Comparison of ENCODE assay signal across 27 cellular contexts in the genomic region with DNA sequence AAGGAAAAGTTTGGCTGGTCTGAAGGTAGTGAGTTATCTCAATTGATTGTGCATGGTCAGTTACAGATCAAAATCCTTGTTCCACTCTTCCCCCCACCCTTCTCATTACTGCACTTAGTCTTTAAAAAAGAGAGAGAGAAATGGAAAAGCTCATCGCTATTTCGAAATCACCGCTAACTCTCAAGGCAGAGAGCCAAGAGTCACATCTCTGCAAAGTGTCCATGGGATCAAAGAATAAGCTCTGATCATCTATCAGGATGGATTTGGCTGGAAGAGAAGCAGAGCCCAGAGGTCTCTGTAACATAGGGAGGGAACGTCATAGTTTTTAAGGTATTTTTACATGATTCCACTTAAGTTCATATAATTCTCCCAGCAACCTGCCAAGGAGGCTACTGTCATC. TPM values are rescaled to one million over a fixed set of nuclear protein-coding genes. Genes with fewer than 3 reads are reported as not detected.
"Had no signal": no experiment of that assay in that cellular context is flagged by ENCODE, and none has a peak within 500 bp of the region (broad histone marks: within the 10 kb centered on the region; RNA-seq: fewer than 3 reads in every experiment).

No MANE protein-coding gene starts in this region.

- H2AFZ ChIP-seq: PC-9 had no signal

- H3K4me1 ChIP-seq: Peyer's patch, SJCRH30 had no signal

- H3K4me3 ChIP-seq: PC-9, Peyer's patch, SJCRH30 had no signal

- H3K27ac ChIP-seq: HL-60, PC-9, Peyer's patch, SJCRH30 had no signal

- H3K27me3 ChIP-seq: Peyer's patch, SJCRH30 had no signal

- ATAC-seq: Right ventricle myocardium inferior, SK-N-SH treated with all-trans-retinoic acid at 6 μM for 48 hours, T-helper 17 cell had no signal

- H3K36me3 ChIP-seq: Peyer's patch, SJCRH30 had no signal

- H3K4me2 ChIP-seq: PC-9 had no signal

- H3K9me3 ChIP-seq: Peyer's patch, SJCRH30 had no signal

- DNase-seq: Karpas-422, KG1, MM.1S, NCI-H1092, NCI-H1105 treated with DMSO at 0.1 percent for 48 hours, NCI-H1417 treated with DMSO at 0.1 percent for 48 hours, NCI-H146, NCI-H1694 treated with DMSO at 0.1 percent for 48 hours, NCI-H1930, NCI-H2081, NCI-H2107, NCI-H2227 treated with DMSO at 0.1 percent for 48 hours, NCI-H524, NCI-H526 treated with DMSO at 0.1 percent for 48 hours, NCI-H748 treated with DMSO at 0.1 percent for 48 hours, OCI-M1, PC-9, Peyer's patch, SHP77 treated with DMSO at 0.1 percent for 48 hours, SJCRH30, T-helper 1 cell, T-helper 17 cell had no signal

RNA-seq across cellular contexts. Expression of a gene that starts 30.0 kb away (rescaled TPM):
- total RNA-seq: NCI-H460, Peyer's patch, Right ventricle myocardium inferior, T-helper 17 cell had no signal

RNA-seq across cellular contexts. Expression of a gene that starts 34.8 kb away (rescaled TPM):
- total RNA-seq: Right ventricle myocardium inferior, RPMI7951, SJCRH30, T-helper 17 cell had no signal
